Comparison of ENCODE assay signal across 12 cellular contexts in the genomic region with DNA sequence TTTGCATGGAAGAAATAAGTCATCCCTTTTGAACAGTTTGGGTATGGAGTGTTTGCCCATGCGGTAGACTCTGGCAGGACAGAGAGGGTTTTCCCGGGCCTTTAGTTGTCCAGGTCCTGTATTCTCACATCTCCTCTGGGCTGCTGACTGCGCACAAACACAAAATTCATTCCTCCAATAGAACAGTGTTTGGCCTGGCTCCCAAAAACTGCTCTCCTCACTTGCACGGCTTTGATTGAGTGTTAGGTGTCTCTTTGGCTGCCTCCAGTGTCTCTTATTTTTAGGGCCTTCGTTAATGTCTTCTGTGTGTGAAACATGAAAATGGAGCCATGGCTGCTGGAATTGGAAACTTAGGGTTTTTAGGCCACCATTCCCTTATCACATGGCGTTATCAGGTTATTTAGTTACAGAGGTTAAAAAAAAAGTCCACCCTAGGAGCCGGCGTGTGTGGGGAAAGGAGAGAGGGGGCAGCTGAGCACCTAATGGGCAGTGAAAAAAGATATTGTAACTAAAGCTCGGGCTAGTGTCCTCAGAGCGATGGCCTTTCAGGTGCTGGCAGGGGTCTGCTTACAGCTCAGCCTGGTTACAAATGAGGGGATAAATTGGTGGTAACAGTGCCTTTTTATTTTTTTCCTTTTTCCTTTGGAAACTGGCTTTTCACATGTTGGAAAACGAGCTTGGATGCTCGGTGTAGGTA. TPM values are rescaled to one million over a fixed set of nuclear protein-coding genes. Genes with fewer than 3 reads are reported as not detected.
DNase-seq lines count a peak whose midpoint lies in the region; ATAC-seq and TF ChIP-seq lines count a peak whose summit lies in the region.
"Had no signal": no experiment of that assay in that cellular context is flagged by ENCODE, and none has a peak within 500 bp of the region (broad histone marks: within the 10 kb centered on the region; RNA-seq: fewer than 3 reads in every experiment).

No MANE protein-coding gene starts in this region.

- peak overlapping the region in 1 of 2 experiments; percentile 66 for H3K18ac ChIP-seq in mesenchymal stem cell (ENCODE audit: low read depth in 1 of 2, low read length in 2 of 2)

- H3K27me3 ChIP-seq in cardiac muscle cell, result no peaks in the 10 kb centered on the region
- no peaks in the 10 kb centered on the region for H3K27me3 ChIP-seq in right atrium auricular region
- no peaks in the 10 kb centered on the region for H3K27me3 ChIP-seq in mesenchymal stem cell (ENCODE audit: control insufficient read depth in 1 of 2, insufficient read depth in 1 of 2, low read length in 2 of 2)
- no peaks in the 10 kb centered on the region for H3K27me3 ChIP-seq in CD4-positive, alpha-beta memory T cell (ENCODE audit: insufficient read depth, low read length)
- H3K27me3 ChIP-seq: tibial artery had no signal

- no peak overlapping the region for H4K91ac ChIP-seq in mesenchymal stem cell (ENCODE audit: low read length)

- DNase-seq in cardiac muscle cell (ENCODE audit: low read depth in 1 of 2, low spot score in 1 of 2) (no peak), right atrium auricular region (ENCODE audit: low spot score) (no peak), mesenchymal stem cell (no peak), hepatic stellate cell (ENCODE audit: low spot score) (no peak), NCI-H748 (lab: John Stamatoyannopoulos, UW; ENCODE audit: unreplicated experiment) (no peak)
- no peak for DNase-seq in CD4-positive, alpha-beta memory T cell
- DNase-seq: immature natural killer cell, NCI-H345, tibial artery had no signal

- H3K9me3 ChIP-seq in cardiac muscle cell (ENCODE audit: low read depth), result no peaks in the 10 kb centered on the region
- no peaks in the 10 kb centered on the region for H3K9me3 ChIP-seq in right atrium auricular region
- H3K9me3 ChIP-seq in mesenchymal stem cell (ENCODE audit: control insufficient read depth, low read length), result no peaks in the 10 kb centered on the region
- no peaks in the 10 kb centered on the region for H3K9me3 ChIP-seq in CD4-positive, alpha-beta memory T cell (ENCODE audit: control insufficient read depth in 1 of 2, low read length in 2 of 2)
- H3K9me3 ChIP-seq: tibial artery had no signal

- H3K14ac ChIP-seq in mesenchymal stem cell (ENCODE audit: low read length in 2 of 2), result peak overlapping the region in 1 of 2 experiments; percentile 49

- H3K4me3 ChIP-seq in cardiac muscle cell, result no peak overlapping the region
- H3K4me3 ChIP-seq in right atrium auricular region, result no peak overlapping the region
- H3K4me3 ChIP-seq in mesenchymal stem cell (ENCODE audit: insufficient read depth in 1 of 2, low read depth in 1 of 2, low read length in 2 of 2), result no peak overlapping the region
- H3K4me3 ChIP-seq in CD4-positive, alpha-beta memory T cell (ENCODE audit: low read length in 2 of 2), result no peak overlapping the region
- H3K4me3 ChIP-seq: GM12878, tibial artery had no signal

- 87% methylated on average over 12 of the region's 12 CpGs for WGBS in mesenchymal stem cell

- peak overlapping the region; percentile 26 for H3K4me3 Mint-ChIP-seq in activated T-helper 17 cell treated with anti-CD3 and anti-CD28 coated beads, Interleukin-2, amount 50 U/mL, for 72 hours
- no peak overlapping the region for H3K4me3 Mint-ChIP-seq in CD4-positive, alpha-beta memory T cell
- H3K4me3 Mint-ChIP-seq: immature natural killer cell had no signal

- no peak overlapping the region for H2BK120ac ChIP-seq in mesenchymal stem cell (ENCODE audit: low read depth, low read length)

- no peak overlapping the region for H3K4ac ChIP-seq in mesenchymal stem cell (ENCODE audit: low read depth in 1 of 2, low read length in 2 of 2)

- H3K4me1 ChIP-seq in cardiac muscle cell (ENCODE audit: low read depth) (peaks cover 20% of the 10 kb centered on the region), right atrium auricular region (peaks cover 0 to 33% of the 10 kb centered on the region in 2 donors), mesenchymal stem cell (ENCODE audit: control insufficient read depth, insufficient read depth, low read depth, low read length) (peaks cover 19% of the 10 kb centered on the region)
- peaks cover 67% of the 10 kb centered on the region for H3K4me1 ChIP-seq in CD4-positive, alpha-beta memory T cell (ENCODE audit: insufficient read depth, low read length)

- H3K79me1 ChIP-seq in mesenchymal stem cell (replicated peaks; ENCODE audit: low read length, poor library complexity, severe bottlenecking), result peaks cover 15% of the 10 kb centered on the region

- H3K9ac ChIP-seq in mesenchymal stem cell (ENCODE audit: low read length), result no peak overlapping the region

- no peak overlapping the region for H2BK15ac ChIP-seq in mesenchymal stem cell (ENCODE audit: low read depth, poor library complexity, severe bottlenecking)

- no peak overlapping the region for H3K23ac ChIP-seq in mesenchymal stem cell (ENCODE audit: low read length in 2 of 2)

- CTCF ChIA-PET in CD4-positive, alpha-beta memory T cell (lab: Charles Lee; ENCODE audit: partially characterized antibody), result no interaction called here

- peaks cover 48% of the 10 kb centered on the region for H3K4me1 Mint-ChIP-seq in activated T-helper 17 cell treated with anti-CD3 and anti-CD28 coated beads, Interleukin-2, amount 50 U/mL, for 72 hours
- peaks cover 34 to 80% (median 67%) of the 10 kb centered on the region in 4 donors for H3K4me1 Mint-ChIP-seq in CD4-positive, alpha-beta memory T cell

- H3K36me3 ChIP-seq in cardiac muscle cell (no peaks in the 10 kb centered on the region), right atrium auricular region (no peaks in the 10 kb centered on the region), mesenchymal stem cell (ENCODE audit: control insufficient read depth in 1 of 2, insufficient read depth in 2 of 2, low read depth in 1 of 2, low read length in 2 of 2) (no peaks in the 10 kb centered on the region)
- no peaks in the 10 kb centered on the region for H3K36me3 ChIP-seq in CD4-positive, alpha-beta memory T cell (ENCODE audit: insufficient read depth, low read length)
- H3K36me3 ChIP-seq: tibial artery had no signal

- no peaks in the 10 kb centered on the region for H3K9me3 Mint-ChIP-seq in activated T-helper 17 cell treated with anti-CD3 and anti-CD28 coated beads, Interleukin-2, amount 50 U/mL, for 72 hours
- H3K9me3 Mint-ChIP-seq in CD4-positive, alpha-beta memory T cell, result no peaks in the 10 kb centered on the region
- H3K9me3 Mint-ChIP-seq: immature natural killer cell had no signal

- peak overlapping the region; percentile 50 for H2AK5ac ChIP-seq in mesenchymal stem cell (ENCODE audit: low read length, severe bottlenecking)

- peak overlapping the region; percentile 3 for H3K27ac Mint-ChIP-seq in activated T-helper 17 cell treated with anti-CD3 and anti-CD28 coated beads, Interleukin-2, amount 50 U/mL, for 72 hours
- peak overlapping the region in 2 of 7 donors; percentile 7 to 36 for H3K27ac Mint-ChIP-seq in CD4-positive, alpha-beta memory T cell
- H3K27ac Mint-ChIP-seq: immature natural killer cell had no signal

- no peak for TF ChIP-seq CTCF in cardiac muscle cell (IDR thresholded peaks at IDR 0.05; ENCODE audit: low read depth, low read length)
- no peak for TF ChIP-seq CTCF in right atrium auricular region (IDR thresholded peaks at IDR 0.05)

- peaks cover 5% of the 10 kb centered on the region for H3K36me3 Mint-ChIP-seq in activated T-helper 17 cell treated with anti-CD3 and anti-CD28 coated beads, Interleukin-2, amount 50 U/mL, for 72 hours (ENCODE audit: low read depth)
- peaks cover 1 to 6% of the 10 kb centered on the region in 2 donors for H3K36me3 Mint-ChIP-seq in CD4-positive, alpha-beta memory T cell

- H2BK5ac ChIP-seq in mesenchymal stem cell (ENCODE audit: low read depth, low read length, poor library complexity, severe bottlenecking), result no peak overlapping the region

- H3K27me3 Mint-ChIP-seq in activated T-helper 17 cell treated with anti-CD3 and anti-CD28 coated beads, Interleukin-2, amount 50 U/mL, for 72 hours, result no peaks in the 10 kb centered on the region
- H3K27me3 Mint-ChIP-seq in CD4-positive, alpha-beta memory T cell, result no peaks in the 10 kb centered on the region

- POLR2A ChIA-PET in CD4-positive, alpha-beta memory T cell (lab: Charles Lee; ENCODE audit: partially characterized antibody), result no interaction called here

- H2AFZ ChIP-seq in mesenchymal stem cell (ENCODE audit: low read depth, low read length), result no peak overlapping the region

- peak overlapping the region; percentile 13 for H3K27ac ChIP-seq in cardiac muscle cell
- H3K27ac ChIP-seq in right atrium auricular region, result peak overlapping the region in 1 of 2 donors; percentile 38
- H3K27ac ChIP-seq in mesenchymal stem cell (ENCODE audit: low read length, poor library complexity, severe bottlenecking), result peak overlapping the region; percentile 72
- no peak overlapping the region for H3K27ac ChIP-seq in CD4-positive, alpha-beta memory T cell (ENCODE audit: low read depth, low read length)
- H3K27ac ChIP-seq: tibial artery had no signal

- ATAC-seq in activated T-helper 17 cell treated with anti-CD3 and anti-CD28 coated beads, Interleukin-2, amount 50 U/mL, for 72 hours (replicated peaks), result no peak
- no peak for ATAC-seq in HG03432 (IDR thresholded peaks at IDR 0.05; ENCODE audit: unreplicated experiment)

- no peak overlapping the region for H4K8ac ChIP-seq in mesenchymal stem cell (ENCODE audit: low read length)

- intact Hi-C loops in CD4-positive, alpha-beta memory T cell (cut with micrococcal nuclease), result no loop called here

- peak overlapping the region; percentile 38 to 98 for H2BK12ac ChIP-seq in mesenchymal stem cell (ENCODE audit: low read length in 2 of 2)

- no peak overlapping the region for H3K4me2 ChIP-seq in mesenchymal stem cell (ENCODE audit: low read length, poor library complexity, severe bottlenecking)

RNA-seq across cellular contexts. Expression of a gene that starts 47.3 kb away (rescaled TPM):
- 10.3 and 11.4 TPM in 2 replicates for total RNA-seq in cardiac muscle cell
- polyA plus RNA-seq in cardiac muscle cell, result 2.4 and 3.1 TPM in 2 replicates
- total RNA-seq in right atrium auricular region, result 1 to 10 TPM; 6.4 to 6.6 TPM
- 10 to 100 TPM; 58.2 to 86.0 TPM for total RNA-seq in activated T-helper 17 cell treated with anti-CD3 and anti-CD28 coated beads, Interleukin-2, amount 50 U/mL, for 72 hours
- polyA plus RNA-seq in mesenchymal stem cell (2013, experiment 1 of 2), result 21.2 TPM
- 20.4 TPM for polyA plus RNA-seq in mesenchymal stem cell (2013, experiment 2 of 2)
- total RNA-seq in CD4-positive, alpha-beta memory T cell, result 100 to 1,000 TPM; 107 TPM
- polyA plus RNA-seq in CD4-positive, alpha-beta memory T cell, result 1 to 10 TPM; 1.1 to 5.3 TPM
